In genomic region chr11:94776351-94777321, GRCh38 we compare ENCODE assay signal across 9 cellular contexts. TPM values are rescaled to one million over a fixed set of nuclear protein-coding genes. Genes with fewer than 3 reads are reported as not detected.
DNase-seq lines count a peak whose midpoint lies in the region; ATAC-seq and TF ChIP-seq lines count a peak whose summit lies in the region.
"Had no signal": no experiment of that assay in that cellular context is flagged by ENCODE, and none has a peak within 500 bp of the region (broad histone marks: within the 10 kb centered on the region; RNA-seq: fewer than 3 reads in every experiment).

No MANE protein-coding gene starts in this region.

- H3K27me3 ChIP-seq in neural progenitor cell: no peaks in the 10 kb centered on the region
- no peaks in the 10 kb centered on the region for H3K27me3 ChIP-seq in CD8-positive, alpha-beta memory T cell (ENCODE audit: insufficient read depth, low read length, poor library complexity, severe bottlenecking)

- H3K9ac ChIP-seq in neural progenitor cell: no peak overlapping the region

- no peak overlapping the region for H3K27ac ChIP-seq in neural progenitor cell
- H3K27ac ChIP-seq in CD8-positive, alpha-beta memory T cell (ENCODE audit: low read depth, low read length): no peak overlapping the region

- H4K20me1 ChIP-seq in neural progenitor cell (ENCODE audit: low read depth): peaks cover 75% of the 10 kb centered on the region

- peaks cover 24% of the 10 kb centered on the region for H3K9me3 Mint-ChIP-seq in neural progenitor cell
- no peaks in the 10 kb centered on the region for H3K9me3 Mint-ChIP-seq in CD8-positive, alpha-beta memory T cell
- no peaks in the 10 kb centered on the region for H3K9me3 Mint-ChIP-seq in activated T-cell treated with anti-CD3 and anti-CD28 coated beads, Interleukin-2, amount 50 U/mL, for 72 hours

- no peak for ATAC-seq in activated T-cell treated with anti-CD3 and anti-CD28 coated beads, Interleukin-2, amount 50 U/mL, for 72 hours (replicated peaks in 1 of 2)

- no peak overlapping the region for H3K4me3 Mint-ChIP-seq in neural progenitor cell
- H3K4me3 Mint-ChIP-seq in CD8-positive, alpha-beta memory T cell: no peak overlapping the region
- H3K4me3 Mint-ChIP-seq in activated T-cell treated with anti-CD3 and anti-CD28 coated beads, Interleukin-2, amount 50 U/mL, for 72 hours: no peak overlapping the region

- CTCF ChIA-PET in CD8-positive, alpha-beta memory T cell (lab: Charles Lee): no interaction called here

- H2AFZ ChIP-seq in neural progenitor cell (replicated peaks): no peak overlapping the region

- H3K27me3 Mint-ChIP-seq in neural progenitor cell (ENCODE audit: insufficient read depth, low read depth): no peaks in the 10 kb centered on the region
- H3K27me3 Mint-ChIP-seq in CD8-positive, alpha-beta memory T cell: peaks cover 18 to 56% of the 10 kb centered on the region in 2 donors
- H3K27me3 Mint-ChIP-seq in activated T-cell treated with anti-CD3 and anti-CD28 coated beads, Interleukin-2, amount 50 U/mL, for 72 hours (ENCODE audit: low read depth): peaks cover 34% of the 10 kb centered on the region

- no peak overlapping the region for H3K4me2 ChIP-seq in neural progenitor cell

- H3K79me2 ChIP-seq in neural progenitor cell (ENCODE audit: low read depth): peaks cover 99% of the 10 kb centered on the region

- no peak overlapping the region for H3K4me3 ChIP-seq in cardiac fibroblast (replicated peaks in 1 of 2; ENCODE audit: low read depth in 2 of 2, low read length in 2 of 2)
- no peak overlapping the region for H3K4me3 ChIP-seq in neural progenitor cell
- H3K4me3 ChIP-seq in CD8-positive, alpha-beta memory T cell (ENCODE audit: low read length): no peak overlapping the region

- H3F3A ChIP-seq in neural progenitor cell (ENCODE audit: low read depth): no peaks in the 10 kb centered on the region

- POLR2A ChIA-PET in CD8-positive, alpha-beta memory T cell (lab: Charles Lee): no interaction called here

- peaks cover 18% of the 10 kb centered on the region for H3K4me1 ChIP-seq in neural progenitor cell
- no peaks in the 10 kb centered on the region for H3K4me1 ChIP-seq in CD8-positive, alpha-beta memory T cell (ENCODE audit: insufficient read depth, low read length)

- DNase-seq in EH (ENCODE audit: low read depth) (peak; percentile 76), NCI-H1092 treated with DMSO at 0.1 percent for 48 hours (lab: John Stamatoyannopoulos, UW) (peak; percentile 86), cardiac fibroblast (ENCODE audit: low read depth in 2 of 2) (peak; percentile 46 to 85), neural progenitor cell (ENCODE audit: low spot score) (peak; percentile 41)
- no peak for DNase-seq in activated CD8-positive, alpha-beta memory T cell treated with anti-CD3 and anti-CD28 coated beads, Interleukin-2, amount 50 U/mL, for 48 hours
- no peak for DNase-seq in CD8-positive, alpha-beta memory T cell
- DNase-seq in activated T-cell treated with anti-CD3 and anti-CD28 coated beads, Interleukin-2, amount 50 U/mL, for 72 hours: no peak
- no peak for DNase-seq in stimulated activated CD4-positive, alpha-beta T cell treated with anti-CD3 and anti-CD28 coated beads, Interleukin-4, amount 100 ng/mL, for 24 hours
- DNase-seq: head of caudate nucleus had no signal

- H3K36me3 Mint-ChIP-seq in neural progenitor cell: peaks cover 53% of the 10 kb centered on the region
- H3K36me3 Mint-ChIP-seq in CD8-positive, alpha-beta memory T cell: no peaks in the 10 kb centered on the region
- H3K36me3 Mint-ChIP-seq in activated T-cell treated with anti-CD3 and anti-CD28 coated beads, Interleukin-2, amount 50 U/mL, for 72 hours (ENCODE audit: insufficient read depth in 2 of 2): no peaks in the 10 kb centered on the region

- no peak for TF ChIP-seq CTCF in cardiac fibroblast (IDR thresholded peaks at IDR 0.05; ENCODE audit: low read depth, low read length)
- TF ChIP-seq CTCF in neural progenitor cell (IDR thresholded peaks at IDR 0.05): no peak

- no peak overlapping the region for H3K27ac Mint-ChIP-seq in neural progenitor cell
- no peak overlapping the region for H3K27ac Mint-ChIP-seq in CD8-positive, alpha-beta memory T cell
- H3K27ac Mint-ChIP-seq in activated T-cell treated with anti-CD3 and anti-CD28 coated beads, Interleukin-2, amount 50 U/mL, for 72 hours: no peak overlapping the region

- no peaks in the 10 kb centered on the region for H3K9me3 ChIP-seq in neural progenitor cell (ENCODE audit: low read depth)
- H3K9me3 ChIP-seq in CD8-positive, alpha-beta memory T cell (ENCODE audit: low read length): no peaks in the 10 kb centered on the region

- H3K4me1 Mint-ChIP-seq in neural progenitor cell: peaks cover 25% of the 10 kb centered on the region
- peaks cover 5 to 10% (median 9%) of the 10 kb centered on the region in 3 donors for H3K4me1 Mint-ChIP-seq in CD8-positive, alpha-beta memory T cell
- H3K4me1 Mint-ChIP-seq in activated T-cell treated with anti-CD3 and anti-CD28 coated beads, Interleukin-2, amount 50 U/mL, for 72 hours (ENCODE audit: low read depth): peaks cover 10% of the 10 kb centered on the region

- no peaks in the 10 kb centered on the region for H3K36me3 ChIP-seq in neural progenitor cell
- H3K36me3 ChIP-seq in CD8-positive, alpha-beta memory T cell (ENCODE audit: insufficient read depth, low read length): no peaks in the 10 kb centered on the region

RNA-seq across cellular contexts. Expression of gene AMOTL1, which starts 8.5 kb away (rescaled TPM):
- total RNA-seq in neural progenitor cell (ENCODE audit: low replicate concordance): 22.6 and 29.5 TPM in 2 replicates
- total RNA-seq in CD8-positive, alpha-beta memory T cell: under 1 TPM; 0.50 to 0.78 TPM
- polyA plus RNA-seq in CD8-positive, alpha-beta memory T cell: 0.12 TPM
- 1 to 10 TPM in 1 of 2 donors, under 1 TPM in 1; 0.67 to 2.8 TPM for total RNA-seq in activated T-cell treated with anti-CD3 and anti-CD28 coated beads, Interleukin-2, amount 50 U/mL, for 72 hours

Comparison
In these comparisons a context has a peak if more than half of its experiments do, and no peak if none do; other contexts are left out.
1. DNase-seq: peak in EH (single experiment), NCI-H1092 treated with DMSO at 0.1 percent for 48 hours (single experiment), cardiac fibroblast (2 of 2) and neural progenitor cell (single experiment); none in activated CD8-positive, alpha-beta memory T cell treated with anti-CD3 and anti-CD28 coated beads, Interleukin-2, amount 50 U/mL, for 48 hours (single experiment), CD8-positive, alpha-beta memory T cell (0 of 5), activated T-cell treated with anti-CD3 and anti-CD28 coated beads, Interleukin-2, amount 50 U/mL, for 72 hours (0 of 2) and stimulated activated CD4-positive, alpha-beta T cell treated with anti-CD3 and anti-CD28 coated beads, Interleukin-4, amount 100 ng/mL, for 24 hours (single experiment).